ENCODE assay signal across 13 cellular contexts in the genomic region with DNA sequence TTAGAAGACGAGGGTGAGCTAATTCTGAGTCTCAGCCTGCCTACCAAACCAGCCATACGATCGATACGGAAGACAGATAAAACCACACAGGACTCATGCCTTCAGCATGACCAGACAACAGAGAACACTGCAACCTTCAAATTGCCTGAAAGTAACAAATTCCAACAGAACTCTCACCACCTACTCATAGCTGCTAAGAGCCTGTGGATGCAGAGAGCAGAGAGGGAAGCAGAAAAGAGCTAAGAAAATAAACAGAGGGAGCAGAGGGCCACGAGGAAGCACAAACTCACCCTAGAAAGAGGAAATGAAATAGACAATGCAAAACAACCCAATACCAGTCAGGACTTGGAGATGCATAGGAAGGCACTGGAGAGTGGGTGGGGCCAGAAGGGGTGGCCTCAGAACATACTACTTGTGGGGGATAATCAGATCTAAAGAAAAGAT.
A peak's percentile ranks its signal among the peaks of the same experiment; 100 is the strongest.
DNase-seq lines count a peak whose midpoint lies in the region; ATAC-seq and TF ChIP-seq lines count a peak whose summit lies in the region.
"Had no signal": no experiment of that assay in that cellular context is flagged by ENCODE, and none has a peak within 500 bp of the region (broad histone marks: within the 10 kb centered on the region; RNA-seq: fewer than 3 reads in every experiment).

No MANE protein-coding gene starts in this region.

- H3K9me3 ChIP-seq in thyroid gland (no peaks in the 10 kb centered on the region), right cardiac atrium (ENCODE audit: control insufficient read depth, low read length) (peaks cover 6% of the 10 kb centered on the region), suprapubic skin (no peaks in the 10 kb centered on the region)
- H3K9me3 ChIP-seq: tibial nerve had no signal

- TF ChIP-seq CTCF in thyroid gland (IDR thresholded peaks at IDR 0.05) = no peak
- TF ChIP-seq CTCF in suprapubic skin (IDR thresholded peaks at IDR 0.05) = no peak

- no peaks in the 10 kb centered on the region for H3K4me1 ChIP-seq in thyroid gland
- H3K4me1 ChIP-seq in right cardiac atrium (ENCODE audit: control insufficient read depth, insufficient read depth, low read length) = no peaks in the 10 kb centered on the region
- no peaks in the 10 kb centered on the region for H3K4me1 ChIP-seq in suprapubic skin
- H3K4me1 ChIP-seq: tibial nerve had no signal

- DNase-seq in NAMALWA (ENCODE audit: low spot score) = peak; percentile 18
- DNase-seq in glomerular visceral epithelial cell (ENCODE audit: extremely low spot score) = peak; percentile 4
- DNase-seq in thyroid gland = no peak
- no peak for DNase-seq in NCI-H1930 (lab: John Stamatoyannopoulos, UW)
- no peak for DNase-seq in right cardiac atrium
- DNase-seq in suprapubic skin (ENCODE audit: low spot score in 2 of 2) = no peak
- DNase-seq: activated CD4-positive, alpha-beta T cell treated with anti-CD3 and anti-CD28 coated beads, Interleukin-2, amount 50 U/mL, for 48 hours; central memory CD4-positive, alpha-beta T cell; NCI-H526 had no signal

- H3K27ac ChIP-seq in thyroid gland = no peak overlapping the region
- H3K27ac ChIP-seq in right cardiac atrium (ENCODE audit: low read length) = no peak overlapping the region
- no peak overlapping the region for H3K27ac ChIP-seq in suprapubic skin
- H3K27ac ChIP-seq: skin epidermis, tibial nerve had no signal

- no peaks in the 10 kb centered on the region for H3K36me3 ChIP-seq in thyroid gland
- no peaks in the 10 kb centered on the region for H3K36me3 ChIP-seq in suprapubic skin
- H3K36me3 ChIP-seq: tibial nerve had no signal

- ATAC-seq in GM18508 (IDR thresholded peaks at IDR 0.05; ENCODE audit: insufficient read depth, unreplicated experiment) (peak; percentile 91), HG02610 (IDR thresholded peaks at IDR 0.05; ENCODE audit: unreplicated experiment) (peak; percentile 52), right cardiac atrium (no peak)

- H3K27me3 ChIP-seq in thyroid gland = no peaks in the 10 kb centered on the region
- no peaks in the 10 kb centered on the region for H3K27me3 ChIP-seq in right cardiac atrium (ENCODE audit: control insufficient read depth, insufficient read depth)
- H3K27me3 ChIP-seq in suprapubic skin = no peaks in the 10 kb centered on the region
- H3K27me3 ChIP-seq: tibial nerve had no signal

- WGBS in thyroid gland, 2 donors = 40 to 50% methylated on average over 5 of the region's 5 CpGs
- 38% methylated on average over 5 of the region's 5 CpGs for WGBS in right cardiac atrium
- 55% methylated on average over 5 of the region's 5 CpGs for WGBS in suprapubic skin

- H3K4me3 ChIP-seq in thyroid gland (replicated peaks in 1 of 3) (no peak overlapping the region), right cardiac atrium (ENCODE audit: low read length) (no peak overlapping the region), suprapubic skin (no peak overlapping the region)
- H3K4me3 ChIP-seq: skin epidermis, tibial nerve had no signal

- TF ChIP-seq POLR2A in thyroid gland (IDR thresholded peaks at IDR 0.05) = no peak
- TF ChIP-seq POLR2A in suprapubic skin (IDR thresholded peaks at IDR 0.05) = no peak

- TF ChIP-seq EP300 in suprapubic skin (IDR thresholded peaks at IDR 0.05) = no peak

- intact Hi-C loops in thyroid gland (cut with DNase I) = no loop called here
- intact Hi-C loops in right cardiac atrium (cut with DNase I) = no loop called here

Comparison
In these comparisons a context has a peak if more than half of its experiments do, and no peak if none do; other contexts are left out.
1. ATAC-seq: peak in GM18508 (single experiment) and HG02610 (single experiment); none in right cardiac atrium (0 of 2).
2. DNase-seq: peak in NAMALWA (single experiment) and glomerular visceral epithelial cell (single experiment); none in thyroid gland (0 of 2), NCI-H1930 (0 of 2), right cardiac atrium (0 of 3) and suprapubic skin (0 of 2).